Comparison of ENCODE assay signal across 2 cellular contexts in the genomic region with DNA sequence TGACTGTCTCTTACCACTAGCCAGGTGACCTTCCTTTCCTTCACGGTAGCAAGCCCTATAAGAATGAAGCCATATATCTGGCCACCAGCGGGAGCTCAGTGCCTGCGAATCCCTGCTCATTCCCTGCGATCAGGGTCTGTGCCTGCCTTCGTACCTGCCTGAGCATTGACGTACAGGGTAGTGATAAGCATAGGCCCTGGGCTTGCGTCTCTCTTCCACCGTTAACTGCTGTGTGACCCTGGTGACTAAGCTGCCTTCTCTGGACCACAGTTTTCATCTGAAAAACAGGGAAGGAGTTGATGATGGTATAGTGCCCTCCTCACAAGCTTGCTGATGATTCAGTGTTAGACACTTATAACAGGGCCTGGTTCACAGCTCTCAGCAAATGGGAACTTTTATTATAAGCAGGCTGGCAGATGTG.
TF ChIP-seq lines count a peak whose summit lies in the region.

No MANE protein-coding gene starts in this region.

TF ChIP-seq in SK-N-SH, 30 proteins besides CTCF, POLR2A, EP300 and RAD21 (continued from another document):
- TF ChIP-seq, protein P1, sequence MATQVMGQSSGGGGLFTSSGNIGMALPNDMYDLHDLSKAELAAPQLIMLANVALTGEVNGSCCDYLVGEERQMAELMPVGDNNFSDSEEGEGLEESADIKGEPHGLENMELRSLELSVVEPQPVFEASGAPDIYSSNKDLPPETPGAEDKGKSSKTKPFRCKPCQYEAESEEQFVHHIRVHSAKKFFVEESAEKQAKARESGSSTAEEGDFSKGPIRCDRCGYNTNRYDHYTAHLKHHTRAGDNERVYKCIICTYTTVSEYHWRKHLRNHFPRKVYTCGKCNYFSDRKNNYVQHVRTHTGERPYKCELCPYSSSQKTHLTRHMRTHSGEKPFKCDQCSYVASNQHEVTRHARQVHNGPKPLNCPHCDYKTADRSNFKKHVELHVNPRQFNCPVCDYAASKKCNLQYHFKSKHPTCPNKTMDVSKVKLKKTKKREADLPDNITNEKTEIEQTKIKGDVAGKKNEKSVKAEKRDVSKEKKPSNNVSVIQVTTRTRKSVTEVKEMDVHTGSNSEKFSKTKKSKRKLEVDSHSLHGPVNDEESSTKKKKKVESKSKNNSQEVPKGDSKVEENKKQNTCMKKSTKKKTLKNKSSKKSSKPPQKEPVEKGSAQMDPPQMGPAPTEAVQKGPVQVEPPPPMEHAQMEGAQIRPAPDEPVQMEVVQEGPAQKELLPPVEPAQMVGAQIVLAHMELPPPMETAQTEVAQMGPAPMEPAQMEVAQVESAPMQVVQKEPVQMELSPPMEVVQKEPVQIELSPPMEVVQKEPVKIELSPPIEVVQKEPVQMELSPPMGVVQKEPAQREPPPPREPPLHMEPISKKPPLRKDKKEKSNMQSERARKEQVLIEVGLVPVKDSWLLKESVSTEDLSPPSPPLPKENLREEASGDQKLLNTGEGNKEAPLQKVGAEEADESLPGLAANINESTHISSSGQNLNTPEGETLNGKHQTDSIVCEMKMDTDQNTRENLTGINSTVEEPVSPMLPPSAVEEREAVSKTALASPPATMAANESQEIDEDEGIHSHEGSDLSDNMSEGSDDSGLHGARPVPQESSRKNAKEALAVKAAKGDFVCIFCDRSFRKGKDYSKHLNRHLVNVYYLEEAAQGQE (IDR thresholded peaks at IDR 0.05; ENCODE audit: low read depth, low read length) = no peak
- TF ChIP-seq ELF1 (IDR thresholded peaks at IDR 0.05) (no peak), USF1 (IDR thresholded peaks at IDR 0.05; ENCODE audit: borderline replicate concordance, low read depth) (no peak), POLR2AphosphoS5 (IDR thresholded peaks at IDR 0.05; ENCODE audit: low read depth, low read length) (no peak), MAX (IDR thresholded peaks at IDR 0.05; ENCODE audit: low read depth) (no peak), TAF1 (IDR thresholded peaks at IDR 0.05; ENCODE audit: borderline replicate concordance, low read depth, low read length) (no peak), MXI1 (IDR thresholded peaks at IDR 0.05; ENCODE audit: low read depth, low read length) (no peak), TCF12 (IDR thresholded peaks at IDR 0.05) (no peak), RFX5 (IDR thresholded peaks at IDR 0.05; ENCODE audit: low read length) (no peak), SMC3 (IDR thresholded peaks at IDR 0.05; ENCODE audit: low read depth, low read length) (no peak), SIN3A (IDR thresholded peaks at IDR 0.05; ENCODE audit: borderline replicate concordance, low read depth, low read length) (no peak), USF2 (IDR thresholded peaks at IDR 0.05; ENCODE audit: borderline replicate concordance, low read depth, low read length) (no peak)
- TF ChIP-seq, protein P2, sequence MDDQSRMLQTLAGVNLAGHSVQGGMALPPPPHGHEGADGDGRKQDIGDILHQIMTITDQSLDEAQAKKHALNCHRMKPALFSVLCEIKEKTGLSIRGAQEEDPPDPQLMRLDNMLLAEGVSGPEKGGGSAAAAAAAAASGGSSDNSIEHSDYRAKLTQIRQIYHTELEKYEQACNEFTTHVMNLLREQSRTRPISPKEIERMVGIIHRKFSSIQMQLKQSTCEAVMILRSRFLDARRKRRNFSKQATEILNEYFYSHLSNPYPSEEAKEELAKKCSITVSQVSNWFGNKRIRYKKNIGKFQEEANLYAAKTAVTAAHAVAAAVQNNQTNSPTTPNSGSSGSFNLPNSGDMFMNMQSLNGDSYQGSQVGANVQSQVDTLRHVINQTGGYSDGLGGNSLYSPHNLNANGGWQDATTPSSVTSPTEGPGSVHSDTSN (IDR thresholded peaks at IDR 0.05) = no peak

TF ChIP-seq in SK-N-SH treated with all-trans-retinoic acid at 6 μM for 48 hours, 23 proteins besides CTCF, POLR2A, EP300 and RAD21 (continued from another document):
- TF ChIP-seq TSHZ2 (CRISPR knock-in tag; IDR thresholded peaks at IDR 0.05) (no peak), RARB (CRISPR knock-in tag; IDR thresholded peaks at IDR 0.05) (no peak), BACH2 (CRISPR knock-in tag; IDR thresholded peaks at IDR 0.05; ENCODE audit: borderline replicate concordance) (no peak), ZFP3 (CRISPR knock-in tag; IDR thresholded peaks at IDR 0.05) (no peak), CSDC2 (CRISPR knock-in tag; IDR thresholded peaks at IDR 0.05) (no peak), ARNTL (CRISPR knock-in tag; IDR thresholded peaks at IDR 0.05; ENCODE audit: borderline replicate concordance, low read depth) (no peak), ISL1 (CRISPR knock-in tag; IDR thresholded peaks at IDR 0.05) (no peak), ZFP30 (CRISPR knock-in tag; IDR thresholded peaks at IDR 0.05) (no peak)
- TF ChIP-seq, protein P3, sequence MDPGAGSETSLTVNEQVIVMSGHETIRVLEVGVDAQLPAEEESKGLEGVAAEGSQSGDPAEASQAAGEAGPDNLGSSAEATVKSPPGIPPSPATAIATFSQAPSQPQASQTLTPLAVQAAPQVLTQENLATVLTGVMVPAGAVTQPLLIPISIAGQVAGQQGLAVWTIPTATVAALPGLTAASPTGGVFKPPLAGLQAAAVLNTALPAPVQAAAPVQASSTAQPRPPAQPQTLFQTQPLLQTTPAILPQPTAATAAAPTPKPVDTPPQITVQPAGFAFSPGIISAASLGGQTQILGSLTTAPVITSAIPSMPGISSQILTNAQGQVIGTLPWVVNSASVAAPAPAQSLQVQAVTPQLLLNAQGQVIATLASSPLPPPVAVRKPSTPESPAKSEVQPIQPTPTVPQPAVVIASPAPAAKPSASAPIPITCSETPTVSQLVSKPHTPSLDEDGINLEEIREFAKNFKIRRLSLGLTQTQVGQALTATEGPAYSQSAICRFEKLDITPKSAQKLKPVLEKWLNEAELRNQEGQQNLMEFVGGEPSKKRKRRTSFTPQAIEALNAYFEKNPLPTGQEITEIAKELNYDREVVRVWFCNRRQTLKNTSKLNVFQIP (CRISPR knock-in tag; IDR thresholded peaks at IDR 0.05; ENCODE audit: borderline replicate concordance, low read depth) = no peak
